30 cellular contexts compared by ENCODE assay signal in genomic region chr13:93173656-93174055, GRCh38. TPM values are rescaled to one million over a fixed set of nuclear protein-coding genes. Genes with fewer than 3 reads are reported as not detected.
"Had no signal": no experiment of that assay in that cellular context is flagged by ENCODE, and none has a peak within 500 bp of the region (broad histone marks: within the 10 kb centered on the region; RNA-seq: fewer than 3 reads in every experiment).

No MANE protein-coding gene starts in this region.

- H3K27me3 ChIP-seq: body of pancreas, esophagus squamous epithelium, gastroesophageal sphincter, hepatocyte, ovary, right lobe of liver had no signal

- H3K27ac ChIP-seq: body of pancreas, epithelial cell of prostate, esophagus squamous epithelium, gastroesophageal sphincter, hepatocyte, ovary, right lobe of liver, SK-N-MC, skin epidermis, thoracic aorta, VCaP had no signal

- ATAC-seq: activated naive CD8-positive, alpha-beta T cell treated with anti-CD3 and anti-CD28 coated beads, Interleukin-2, amount 50 U/mL, for 24 hours; body of pancreas; gastroesophageal sphincter; left cardiac atrium; left ventricle myocardium superior; natural killer cell treated with Interleukin-12 subunit alpha and Interleukin-12 subunit beta and Interleukin-15 and Interleukin-18, amount 100 ng/mL, for 72 hours; right lobe of liver; stimulated activated effector memory CD8-positive, alpha-beta T cell treated with anti-CD3 and anti-CD28 coated beads, Interleukin-12 subunit alpha, Interleukin-12 subunit beta, amount 100 ng/mL, for 72 hours had no signal

- H3K4me3 ChIP-seq: body of pancreas, esophagus squamous epithelium, gastroesophageal sphincter, hepatocyte, ovary, right lobe of liver, SK-N-MC, skin epidermis, thoracic aorta had no signal

- H3K4me3 Mint-ChIP-seq: activated naive CD8-positive, alpha-beta T cell treated with anti-CD3 and anti-CD28 coated beads, Interleukin-2, amount 50 U/mL, for 24 hours; dendritic cell treated with granulocyte-macrophage colony-stimulating factor and Interleukin-4, amounts not matched to agents 40 ng/mL and 50 ng/mL, for 4 days; natural killer cell treated with Interleukin-12 subunit alpha and Interleukin-12 subunit beta and Interleukin-15 and Interleukin-18, amount 100 ng/mL, for 72 hours; stimulated activated effector memory CD8-positive, alpha-beta T cell treated with anti-CD3 and anti-CD28 coated beads, Interleukin-12 subunit alpha, Interleukin-12 subunit beta, amount 100 ng/mL, for 72 hours; stimulated activated naive CD8-positive, alpha-beta T cell treated with anti-CD3 and anti-CD28 coated beads, Interleukin-15, Interleukin-2, amounts not matched to agents 100 ng/mL and 50 ng/mL, for 24 hours had no signal

- H3K27ac Mint-ChIP-seq: activated naive CD8-positive, alpha-beta T cell treated with anti-CD3 and anti-CD28 coated beads, Interleukin-2, amount 50 U/mL, for 24 hours; dendritic cell treated with granulocyte-macrophage colony-stimulating factor and Interleukin-4, amounts not matched to agents 40 ng/mL and 50 ng/mL, for 4 days; natural killer cell treated with Interleukin-12 subunit alpha and Interleukin-12 subunit beta and Interleukin-15 and Interleukin-18, amount 100 ng/mL, for 72 hours; progenitor cell of endocrine pancreas; stimulated activated effector memory CD8-positive, alpha-beta T cell treated with anti-CD3 and anti-CD28 coated beads, Interleukin-12 subunit alpha, Interleukin-12 subunit beta, amount 100 ng/mL, for 72 hours; stimulated activated naive CD8-positive, alpha-beta T cell treated with anti-CD3 and anti-CD28 coated beads, Interleukin-15, Interleukin-2, amounts not matched to agents 100 ng/mL and 50 ng/mL, for 24 hours had no signal

- H3K36me3 Mint-ChIP-seq: stimulated activated effector memory CD8-positive, alpha-beta T cell treated with anti-CD3 and anti-CD28 coated beads, Interleukin-12 subunit alpha, Interleukin-12 subunit beta, amount 100 ng/mL, for 72 hours had no signal

- FAIRE-seq: keratinocyte, TTC549, urothelium cell line had no signal

- H3K27me3 Mint-ChIP-seq: activated naive CD8-positive, alpha-beta T cell treated with anti-CD3 and anti-CD28 coated beads, Interleukin-2, amount 50 U/mL, for 24 hours; dendritic cell treated with granulocyte-macrophage colony-stimulating factor and Interleukin-4, amounts not matched to agents 40 ng/mL and 50 ng/mL, for 4 days; natural killer cell treated with Interleukin-12 subunit alpha and Interleukin-12 subunit beta and Interleukin-15 and Interleukin-18, amount 100 ng/mL, for 72 hours; progenitor cell of endocrine pancreas; stimulated activated naive CD8-positive, alpha-beta T cell treated with anti-CD3 and anti-CD28 coated beads, Interleukin-15, Interleukin-2, amounts not matched to agents 100 ng/mL and 50 ng/mL, for 24 hours had no signal

- H3K9me3 ChIP-seq: body of pancreas, esophagus squamous epithelium, gastroesophageal sphincter, ovary, right lobe of liver, thoracic aorta had no signal

- H3K36me3 ChIP-seq: esophagus squamous epithelium, gastroesophageal sphincter, ovary, right lobe of liver, thoracic aorta had no signal

- H3K4me1 Mint-ChIP-seq: activated naive CD8-positive, alpha-beta T cell treated with anti-CD3 and anti-CD28 coated beads, Interleukin-2, amount 50 U/mL, for 24 hours; stimulated activated effector memory CD8-positive, alpha-beta T cell treated with anti-CD3 and anti-CD28 coated beads, Interleukin-12 subunit alpha, Interleukin-12 subunit beta, amount 100 ng/mL, for 72 hours had no signal

- DNase-seq: activated CD4-positive, alpha-beta T cell treated with anti-CD3 and anti-CD28 coated beads for 4 hours; activated CD4-positive, alpha-beta T cell treated with anti-CD3 and anti-CD28 coated beads, Interleukin-2, amount 50 U/mL, for 4 hours; activated gamma-delta T cell; activated naive CD4-positive, alpha-beta T cell treated with anti-CD3 and anti-CD28 coated beads, Interleukin-2, amount 50 U/mL, for 16 hours; activated naive CD8-positive, alpha-beta T cell treated with anti-CD3 and anti-CD28 coated beads, Interleukin-2, amount 50 U/mL, for 24 hours; body of pancreas; esophagus squamous epithelium; left cardiac atrium; left ventricle myocardium superior; ovary; right lobe of liver; stimulated activated CD4-positive, alpha-beta T cell treated with anti-CD3 and anti-CD28 coated beads, Interleukin-4, amount 100 ng/mL, for 24 hours; T-helper 9 cell; trophoblast cell had no signal

- H3K4me1 ChIP-seq: body of pancreas, esophagus squamous epithelium, gastroesophageal sphincter, right lobe of liver had no signal

RNA-seq across cellular contexts. Expression of gene GPC6, which starts 53.0 kb away (rescaled TPM):
- total RNA-seq: natural killer cell treated with Interleukin-12 subunit alpha and Interleukin-12 subunit beta and Interleukin-15 and Interleukin-18, amount 100 ng/mL, for 72 hours; T-helper 1 cell treated with Interleukin-12 subunit alpha and Interleukin-12 subunit beta and Interleukin-4 antibody, amounts not matched to agents 30 ng/mL and 1 ng/mL, for 36 hours had no signal
